12 cellular contexts compared by ENCODE assay signal in the genomic region with DNA sequence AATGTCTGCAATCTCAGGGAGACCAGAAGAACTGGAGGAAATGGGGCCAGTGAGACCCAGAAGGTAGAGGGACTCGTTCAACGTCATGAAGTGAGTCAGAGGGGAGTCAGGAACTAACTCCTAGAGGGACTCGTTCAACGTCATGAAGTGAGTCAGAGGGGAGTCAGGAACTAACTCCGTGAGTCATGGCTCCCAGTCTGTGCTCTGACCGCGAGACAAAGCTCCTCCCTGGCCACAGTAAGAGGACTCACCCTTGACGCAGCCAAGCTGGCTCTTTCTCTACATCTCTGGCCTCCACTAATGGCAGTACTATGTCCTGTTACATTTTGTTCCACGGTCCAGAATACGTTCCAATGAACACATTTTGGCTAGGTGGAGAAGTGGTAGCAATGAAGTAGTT.
DNase-seq lines count a peak whose midpoint lies in the region; ATAC-seq and TF ChIP-seq lines count a peak whose summit lies in the region.
"Had no signal": no experiment of that assay in that cellular context is flagged by ENCODE, and none has a peak within 500 bp of the region (broad histone marks: within the 10 kb centered on the region; RNA-seq: fewer than 3 reads in every experiment).

No MANE protein-coding gene starts in this region.

- H3K27ac ChIP-seq in brain microvascular endothelial cell: peak overlapping the region; percentile 90
- peak overlapping the region; percentile 42 for H3K27ac ChIP-seq in mesodermal cell (ENCODE audit: low read depth, low read length, severe bottlenecking)
- H3K27ac ChIP-seq: vagina had no signal

- TF ChIP-seq CTCF in NB4 (IDR thresholded peaks at IDR 0.05; ENCODE audit: low read depth, low read length) (no peak), brain microvascular endothelial cell (IDR thresholded peaks at IDR 0.05; ENCODE audit: low read depth, low read length, missing control alignments) (no peak)

- no peak for TF ChIP-seq POLR2A in NB4 (IDR thresholded peaks at IDR 0.05; ENCODE audit: extremely low read depth, insufficient read length)

- H3K27me3 ChIP-seq in brain microvascular endothelial cell (replicated peaks): no peaks in the 10 kb centered on the region
- H3K27me3 ChIP-seq: vagina had no signal

- 50 to 78% methylated on average over 7 to 9 of the region's 10 CpGs for WGBS in mesodermal cell (ENCODE audit: insufficient coverage in 2 of 2), 2 experiments

- H3K36me3 ChIP-seq in brain microvascular endothelial cell (replicated peaks) (no peaks in the 10 kb centered on the region), mesodermal cell (ENCODE audit: control insufficient read depth, insufficient read depth, low read length) (no peaks in the 10 kb centered on the region)
- H3K36me3 ChIP-seq: vagina had no signal

- no peaks in the 10 kb centered on the region for H3K9me3 ChIP-seq in mesodermal cell (ENCODE audit: control insufficient read depth, low read length)
- H3K9me3 ChIP-seq: vagina had no signal

- DNase-seq in DMS53 treated with DMSO at 0.1 percent for 48 hours (lab: John Stamatoyannopoulos, UW; ENCODE audit: unreplicated experiment) (peak; percentile 76), NB4 (ENCODE audit: low read depth) (peak; percentile 74), brain microvascular endothelial cell (peak; percentile 100), NCI-H2107 treated with DMSO at 0.1 percent for 48 hours (lab: John Stamatoyannopoulos, UW; ENCODE audit: unreplicated experiment) (no peak)
- DNase-seq in stimulated activated CD4-positive, alpha-beta T cell treated with anti-CD3 and anti-CD28 coated beads, Interleukin-15, amount 100 ng/mL, for 24 hours: no peak
- DNase-seq: activated naive CD8-positive, alpha-beta T cell treated with anti-CD3 and anti-CD28 coated beads, Interleukin-2, amount 50 U/mL, for 24 hours; Karpas-422; natural killer cell had no signal

- no peak overlapping the region for H3K4me3 ChIP-seq in NB4 (ENCODE audit: low read depth, low read length)
- H3K4me3 ChIP-seq in brain microvascular endothelial cell (ENCODE audit: low read depth, low read length): no peak overlapping the region
- H3K4me3 ChIP-seq in mesodermal cell (ENCODE audit: extremely low read depth, insufficient read depth, low read length, poor library complexity, severe bottlenecking): no peak overlapping the region
- H3K4me3 ChIP-seq: vagina had no signal

- in situ Hi-C loops in brain microvascular endothelial cell (cut with HindIII; ENCODE audit: low pct_ligation_motif_present, low sequenced_read_pairs): no loop called here

- no peaks in the 10 kb centered on the region for H3K4me1 ChIP-seq in mesodermal cell (ENCODE audit: control insufficient read depth, insufficient read depth, low read length, poor library complexity, severe bottlenecking)
- H3K4me1 ChIP-seq: vagina had no signal

- no peak for ATAC-seq in GM18873 (IDR thresholded peaks at IDR 0.05; ENCODE audit: low FRiP score, unreplicated experiment)
- no peak for ATAC-seq in HG02981 (IDR thresholded peaks at IDR 0.05; ENCODE audit: unreplicated experiment)
- ATAC-seq: activated naive CD8-positive, alpha-beta T cell treated with anti-CD3 and anti-CD28 coated beads, Interleukin-2, amount 50 U/mL, for 24 hours; natural killer cell had no signal

Comparison
In these comparisons a context has a peak if more than half of its experiments do, and no peak if none do; other contexts are left out.
1. DNase-seq: peak in DMS53 treated with DMSO at 0.1 percent for 48 hours (single experiment), NB4 (single experiment) and brain microvascular endothelial cell (single experiment); none in stimulated activated CD4-positive, alpha-beta T cell treated with anti-CD3 and anti-CD28 coated beads, Interleukin-15, amount 100 ng/mL, for 24 hours (single experiment) and NCI-H2107 treated with DMSO at 0.1 percent for 48 hours (single experiment).